7 cellular contexts compared by ENCODE assay signal in genomic region chr14:90256354-90257131, GRCh38. TPM values are rescaled to one million over a fixed set of nuclear protein-coding genes. Genes with fewer than 3 reads are reported as not detected.
A peak's percentile ranks its signal among the peaks of the same experiment; 100 is the strongest.
DNase-seq lines count a peak whose midpoint lies in the region; ATAC-seq, FAIRE-seq and TF ChIP-seq lines count a peak whose summit lies in the region.

Gene PSMC1 (plus strand): TSS chr14:90256553. CDS start chr14:90256598, 45 bp downstream.

- no peak for TF ChIP-seq CTCF in astrocyte (IDR thresholded peaks at IDR 0.05; ENCODE audit: insufficient read depth, low read depth, low read length)

- H3K4me2 ChIP-seq in astrocyte (ENCODE audit: low read length): peak within 1 kb of the TSS; percentile 97

- H3K27me3 ChIP-seq in astrocyte (ENCODE audit: insufficient read depth, low read length): no peaks in the 10 kb centered on the region

- ATAC-seq in GM18505 (IDR thresholded peaks at IDR 0.05; ENCODE audit: unreplicated experiment) (peak; percentile 96), HG02973 (IDR thresholded peaks at IDR 0.05; ENCODE audit: unreplicated experiment) (peak; percentile 95)

- peaks cover 22% of the 10 kb centered on the region for H4K20me1 ChIP-seq in astrocyte (ENCODE audit: insufficient read depth, low read length)

- H3K9me3 Mint-ChIP-seq in astrocyte (ENCODE audit: unreplicated experiment): no peaks in the 10 kb centered on the region

- H3K36me3 Mint-ChIP-seq in astrocyte (ENCODE audit: low read depth, unreplicated experiment): peaks cover 8% of the 10 kb centered on the region

- peaks cover 7% of the 10 kb centered on the region for H3K27me3 Mint-ChIP-seq in astrocyte (ENCODE audit: low read depth, unreplicated experiment)

- DNase-seq in NCI-H2029 (lab: John Stamatoyannopoulos, UW): peak; percentile 73
- peak; percentile 75 for DNase-seq in T-helper 22 cell (ENCODE audit: low read depth)
- peak; percentile 94 for DNase-seq in astrocyte (ENCODE audit: low read depth)
- DNase-seq in hippocampal formation (lab: John Stamatoyannopoulos, UW): peak; percentile 88
- DNase-seq in retina: peak; percentile 93

- H3K9me3 ChIP-seq in astrocyte (ENCODE audit: insufficient read depth, low read depth, low read length): no peaks in the 10 kb centered on the region

- peaks cover 7% of the 10 kb centered on the region for H3K4me1 Mint-ChIP-seq in astrocyte (ENCODE audit: low read depth, unreplicated experiment)

- H3K27ac Mint-ChIP-seq in astrocyte (ENCODE audit: unreplicated experiment): peak within 1 kb of the TSS; percentile 98

- TF ChIP-seq POLR2A in GM18505 (IDR thresholded peaks at IDR 0.05; ENCODE audit: borderline replicate concordance, extremely low read depth, insufficient read depth, insufficient read length): peak; percentile 79

- H3K4me1 ChIP-seq in astrocyte (ENCODE audit: insufficient read depth, low read length): peaks cover 7% of the 10 kb centered on the region

- peaks cover 38% of the 10 kb centered on the region for H3K79me2 ChIP-seq in astrocyte (ENCODE audit: insufficient read depth, low read length)

- peak within 1 kb of the TSS; percentile 95 for H3K27ac ChIP-seq in astrocyte (ENCODE audit: low read depth, low read length)

- H3K9ac ChIP-seq in astrocyte (ENCODE audit: low read length): peak within 1 kb of the TSS; percentile 99

- H2AFZ ChIP-seq in astrocyte (ENCODE audit: low read depth, low read length): peak within 1 kb of the TSS; percentile 77

- no peak for FAIRE-seq in astrocyte (lab: Jason Lieb, UNC)

- peak within 1 kb of the TSS; percentile 100 for H3K4me3 Mint-ChIP-seq in astrocyte (ENCODE audit: unreplicated experiment)

- peak within 1 kb of the TSS; percentile 88 for H3K4me3 ChIP-seq in astrocyte (ENCODE audit: insufficient read depth, low read depth, low read length)

- peaks cover 21% of the 10 kb centered on the region for H3K36me3 ChIP-seq in astrocyte (ENCODE audit: insufficient read depth, low read length)

RNA-seq across cellular contexts. Expression of gene PSMC1, which starts in this region (rescaled TPM):
- total RNA-seq in astrocyte: 93.7 and 112 TPM in 2 replicates

Comparison
In these comparisons a context has a peak if more than half of its experiments do, and no peak if none do; other contexts are left out.
1. Peak in every context shown above with its lines: DNase-seq, ATAC-seq, H3K4me3 ChIP-seq and H3K27ac ChIP-seq.